Comparison of ENCODE assay signal across 24 cellular contexts in the genomic region with DNA sequence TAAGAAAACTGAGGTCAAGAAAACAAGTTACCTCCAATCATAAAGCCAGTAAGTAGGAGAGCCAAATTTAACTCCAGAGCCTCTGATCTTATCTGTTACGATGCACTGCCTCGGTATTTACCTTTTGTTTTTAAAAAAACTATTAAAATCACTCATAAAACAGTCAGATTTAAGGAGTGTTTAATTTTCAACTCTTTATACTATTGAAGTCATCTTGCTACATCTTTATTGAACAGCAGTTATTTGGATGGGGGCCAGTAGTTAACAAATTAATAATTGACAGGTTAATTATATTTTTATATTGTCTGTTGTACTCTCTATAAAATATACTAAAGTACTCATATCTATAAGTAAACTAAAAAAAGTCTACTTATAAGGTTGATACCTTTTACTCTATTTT. TPM values are rescaled to one million over a fixed set of nuclear protein-coding genes. Genes with fewer than 3 reads are reported as not detected.
"Had no signal": no experiment of that assay in that cellular context is flagged by ENCODE, and none has a peak within 500 bp of the region (broad histone marks: within the 10 kb centered on the region; RNA-seq: fewer than 3 reads in every experiment).

No MANE protein-coding gene starts in this region.

- H3K4me3 Mint-ChIP-seq: effector memory CD8-positive, alpha-beta T cell; naive thymus-derived CD4-positive, alpha-beta T cell; nephron progenitor cell; stimulated activated naive B cell treated with anti-CD40 and anti-IgM and Interleukin-4, amounts not matched to agents 10 μg/mL and 1 μg/mL and 100 μg/mL, for 72 hours; stimulated activated naive CD8-positive, alpha-beta T cell treated with anti-CD3 and anti-CD28 coated beads, Interleukin-15, amount 100 ng/mL, for 72 hours had no signal

- H3K4me1 ChIP-seq: foreskin keratinocyte, testis had no signal

- H3K27ac ChIP-seq: esophagus squamous epithelium, foreskin keratinocyte, testis, tibial nerve had no signal

- H3K4me3 ChIP-seq: esophagus squamous epithelium, testis, tibial nerve had no signal

- ATAC-seq: effector memory CD8-positive, alpha-beta T cell; foreskin keratinocyte; left colon; naive thymus-derived CD4-positive, alpha-beta T cell; sciatic nerve; stimulated activated naive B cell treated with anti-CD40 and anti-IgM and Interleukin-4, amounts not matched to agents 10 μg/mL and 1 μg/mL and 100 μg/mL, for 72 hours; stimulated activated naive CD8-positive, alpha-beta T cell treated with anti-CD3 and anti-CD28 coated beads, Interleukin-15, amount 100 ng/mL, for 72 hours had no signal

- H3K9me3 ChIP-seq: esophagus squamous epithelium, testis, tibial nerve had no signal

- H3K4me1 Mint-ChIP-seq: naive thymus-derived CD4-positive, alpha-beta T cell; nephron progenitor cell; stimulated activated naive B cell treated with anti-CD40 and anti-IgM and Interleukin-4, amounts not matched to agents 10 μg/mL and 1 μg/mL and 100 μg/mL, for 72 hours; stimulated activated naive CD8-positive, alpha-beta T cell treated with anti-CD3 and anti-CD28 coated beads, Interleukin-15, amount 100 ng/mL, for 72 hours had no signal

- H3K27me3 ChIP-seq: esophagus squamous epithelium, foreskin keratinocyte, testis, tibial nerve had no signal

- H3K36me3 Mint-ChIP-seq: naive thymus-derived CD4-positive, alpha-beta T cell; stimulated activated naive B cell treated with anti-CD40 and anti-IgM and Interleukin-4, amounts not matched to agents 10 μg/mL and 1 μg/mL and 100 μg/mL, for 72 hours had no signal

- H3K27ac Mint-ChIP-seq: effector memory CD8-positive, alpha-beta T cell; naive thymus-derived CD4-positive, alpha-beta T cell; nephron progenitor cell; stimulated activated naive B cell treated with anti-CD40 and anti-IgM and Interleukin-4, amounts not matched to agents 10 μg/mL and 1 μg/mL and 100 μg/mL, for 72 hours; stimulated activated naive CD8-positive, alpha-beta T cell treated with anti-CD3 and anti-CD28 coated beads, Interleukin-15, amount 100 ng/mL, for 72 hours had no signal

- DNase-seq: effector memory CD8-positive, alpha-beta T cell; esophagus squamous epithelium; foreskin keratinocyte; left colon; mesendoderm; naive thymus-derived CD4-positive, alpha-beta T cell; nephron progenitor cell; posterior cingulate gyrus; stimulated activated CD4-positive, alpha-beta T cell treated with anti-CD3 and anti-CD28 coated beads, Interleukin-2, amount 100 ng/mL, for 24 hours; stimulated activated CD4-positive, alpha-beta T cell treated with anti-CD3 and anti-CD28 coated beads, Interleukin-4, amount 100 ng/mL, for 4 hours; stimulated activated naive B cell treated with anti-CD40 and anti-IgM and Interleukin-4, amounts not matched to agents 10 μg/mL and 1 μg/mL and 100 μg/mL, for 72 hours; stimulated activated naive CD8-positive, alpha-beta T cell treated with anti-CD3 and anti-CD28 coated beads, Interleukin-15, amount 100 ng/mL, for 72 hours; testis had no signal

- H3K9me3 Mint-ChIP-seq: effector memory CD8-positive, alpha-beta T cell; naive thymus-derived CD4-positive, alpha-beta T cell; nephron progenitor cell; stimulated activated naive B cell treated with anti-CD40 and anti-IgM and Interleukin-4, amounts not matched to agents 10 μg/mL and 1 μg/mL and 100 μg/mL, for 72 hours; stimulated activated naive CD8-positive, alpha-beta T cell treated with anti-CD3 and anti-CD28 coated beads, Interleukin-15, amount 100 ng/mL, for 72 hours had no signal

RNA-seq across cellular contexts. Expression of a gene that starts 24.6 kb away (rescaled TPM):
- total RNA-seq: kidney epithelial cell had no signal

RNA-seq across cellular contexts. Expression of a gene that starts 27.2 kb away (rescaled TPM):
- total RNA-seq: epithelial cell of proximal tubule; kidney epithelial cell; left colon; liver; lung microvascular endothelial cell; naive thymus-derived CD4-positive, alpha-beta T cell; omental fat pad; pulmonary artery endothelial cell; sciatic nerve; skeletal muscle tissue; subcutaneous adipose tissue; testis; tibial nerve; ureter had no signal
- polyA plus RNA-seq: liver; naive thymus-derived CD4-positive, alpha-beta T cell had no signal

RNA-seq across cellular contexts. Expression of a gene that starts 34.5 kb away (rescaled TPM):
- total RNA-seq: kidney epithelial cell had no signal
- polyA plus RNA-seq: naive thymus-derived CD4-positive, alpha-beta T cell had no signal
